In genomic region chr4:67680568-67681222, GRCh38 we compare ENCODE assay signal across 13 cellular contexts. TPM values are rescaled to one million over a fixed set of nuclear protein-coding genes. Genes with fewer than 3 reads are reported as not detected.
DNase-seq lines count a peak whose midpoint lies in the region; ATAC-seq and TF ChIP-seq lines count a peak whose summit lies in the region.
"Had no signal": no experiment of that assay in that cellular context is flagged by ENCODE, and none has a peak within 500 bp of the region (broad histone marks: within the 10 kb centered on the region; RNA-seq: fewer than 3 reads in every experiment).

No MANE protein-coding gene starts in this region.

- H3K36me3 Mint-ChIP-seq in activated naive CD4-positive, alpha-beta T cell treated with anti-CD3 and anti-CD28 coated beads, Interleukin-2, amount 50 U/mL, for 72 hours: peaks cover 9 to 22% of the 10 kb centered on the region in 2 donors
- H3K36me3 Mint-ChIP-seq in stimulated activated naive B cell treated with anti-CD40 and anti-IgM and Interleukin-4, amounts not matched to agents 10 μg/mL and 1 μg/mL and 100 μg/mL, for 72 hours: peaks cover 14 to 33% of the 10 kb centered on the region in 2 donors
- peaks cover 5% of the 10 kb centered on the region for H3K36me3 Mint-ChIP-seq in T-helper 17 cell (ENCODE audit: low read depth)

- peaks cover 5 to 6% of the 10 kb centered on the region in 2 donors for H3K4me1 Mint-ChIP-seq in stimulated activated naive B cell treated with anti-CD40 and anti-IgM and Interleukin-4, amounts not matched to agents 10 μg/mL and 1 μg/mL and 100 μg/mL, for 72 hours
- peaks cover 4% of the 10 kb centered on the region for H3K4me1 Mint-ChIP-seq in T-helper 17 cell

- no peak overlapping the region for H3K4me2 ChIP-seq in hepatocyte

- H3K27ac ChIP-seq in hepatocyte: peak overlapping the region; percentile 4
- H3K27ac ChIP-seq: transverse colon had no signal

- no peak for TF ChIP-seq CTCF in hepatocyte (IDR thresholded peaks at IDR 0.05; ENCODE audit: poor library complexity)

- no peak for DNase-seq in activated naive CD4-positive, alpha-beta T cell treated with anti-CD3 and anti-CD28 coated beads, Interleukin-2, amount 50 U/mL, for 72 hours (ENCODE audit: low spot score in 2 of 2)
- no peak for DNase-seq in activated naive CD4-positive, alpha-beta T cell (lab: John Stamatoyannopoulos, UW)
- DNase-seq in adipocyte (ENCODE audit: low read depth): peak; percentile 19
- peak; percentile 11 for DNase-seq in hepatocyte (ENCODE audit: low spot score)
- no peak for DNase-seq in stimulated activated naive B cell treated with anti-CD40 and anti-IgM and Interleukin-4, amounts not matched to agents 10 μg/mL and 1 μg/mL and 100 μg/mL, for 72 hours
- no peak for DNase-seq in T-helper 17 cell
- no peak for DNase-seq in mucosa of gallbladder (ENCODE audit: low spot score)
- DNase-seq: DMS 273 treated with DMSO at 0.1 percent for 48 hours, NCI-H1048, NCI-H345, transverse colon had no signal

- WGBS in hepatocyte (ENCODE audit: low lambda C conversion rate, missing lambda C conversion rate): 96% methylated on average over 2 of the region's 2 CpGs

- H3K9me2 ChIP-seq in hepatocyte (replicated peaks; ENCODE audit: insufficient read depth): no peaks in the 10 kb centered on the region

- H3K27me3 ChIP-seq in adipocyte (replicated peaks; ENCODE audit: control insufficient read depth, insufficient read depth, low read length): no peaks in the 10 kb centered on the region
- no peaks in the 10 kb centered on the region for H3K27me3 ChIP-seq in hepatocyte
- H3K27me3 ChIP-seq: transverse colon had no signal

- no peaks in the 10 kb centered on the region for H3K27me3 Mint-ChIP-seq in stimulated activated naive B cell treated with anti-CD40 and anti-IgM and Interleukin-4, amounts not matched to agents 10 μg/mL and 1 μg/mL and 100 μg/mL, for 72 hours
- H3K27me3 Mint-ChIP-seq in T-helper 17 cell: no peaks in the 10 kb centered on the region

- H4K20me1 ChIP-seq in hepatocyte (ENCODE audit: insufficient read depth, poor library complexity, severe bottlenecking): no peaks in the 10 kb centered on the region

- no peak overlapping the region for H3K4me3 Mint-ChIP-seq in stimulated activated naive B cell treated with anti-CD40 and anti-IgM and Interleukin-4, amounts not matched to agents 10 μg/mL and 1 μg/mL and 100 μg/mL, for 72 hours
- H3K4me3 Mint-ChIP-seq in T-helper 17 cell: no peak overlapping the region
- H3K4me3 Mint-ChIP-seq: activated T-helper 1 cell treated with anti-CD3 and anti-CD28 coated beads, Interleukin-12 subunit alpha, Interleukin-12 subunit beta, Interleukin-2, Interleukin-4 antibody, amounts not matched to agents 30 ng/mL and 10 ng/mL and 1 ng/mL, durations not matched to agents 14 hours and 24 hours and 36 hours had no signal

- H3K36me3 ChIP-seq in adipocyte (ENCODE audit: control insufficient read depth, insufficient read depth, low read length, severe bottlenecking) (peaks cover 32% of the 10 kb centered on the region), hepatocyte (replicated peaks; ENCODE audit: insufficient read depth, low read depth) (no peaks in the 10 kb centered on the region)

- peak; percentile 35 to 54 for ATAC-seq in activated naive CD4-positive, alpha-beta T cell treated with anti-CD3 and anti-CD28 coated beads, Interleukin-2, amount 50 U/mL, for 72 hours
- ATAC-seq in stimulated activated naive B cell treated with anti-CD40 and anti-IgM and Interleukin-4, amounts not matched to agents 10 μg/mL and 1 μg/mL and 100 μg/mL, for 72 hours (replicated peaks): no peak
- ATAC-seq in GM18861 (IDR thresholded peaks at IDR 0.05; ENCODE audit: unreplicated experiment) (no peak), T-helper 17 cell (no peak)

- H3K4me1 ChIP-seq in adipocyte (ENCODE audit: control insufficient read depth, insufficient read depth, low read length) (no peaks in the 10 kb centered on the region), hepatocyte (ENCODE audit: insufficient read depth) (no peaks in the 10 kb centered on the region)
- H3K4me1 ChIP-seq: transverse colon had no signal

- H3K9me3 Mint-ChIP-seq in activated naive CD4-positive, alpha-beta T cell treated with anti-CD3 and anti-CD28 coated beads, Interleukin-2, amount 50 U/mL, for 72 hours: no peaks in the 10 kb centered on the region
- no peaks in the 10 kb centered on the region for H3K9me3 Mint-ChIP-seq in stimulated activated naive B cell treated with anti-CD40 and anti-IgM and Interleukin-4, amounts not matched to agents 10 μg/mL and 1 μg/mL and 100 μg/mL, for 72 hours
- H3K9me3 Mint-ChIP-seq: activated T-helper 1 cell treated with anti-CD3 and anti-CD28 coated beads, Interleukin-12 subunit alpha, Interleukin-12 subunit beta, Interleukin-2, Interleukin-4 antibody, amounts not matched to agents 30 ng/mL and 10 ng/mL and 1 ng/mL, durations not matched to agents 14 hours and 24 hours and 36 hours had no signal

- H3K4me3 ChIP-seq in adipocyte (ENCODE audit: low read length) (no peak overlapping the region), hepatocyte (no peak overlapping the region)
- H3K4me3 ChIP-seq: transverse colon had no signal

- H3K9me3 ChIP-seq in adipocyte (ENCODE audit: control insufficient read depth, low read length) (no peaks in the 10 kb centered on the region), hepatocyte (ENCODE audit: low read depth) (no peaks in the 10 kb centered on the region), T-helper 17 cell (ENCODE audit: control insufficient read depth, low read length, poor library complexity, severe bottlenecking) (no peaks in the 10 kb centered on the region)
- H3K9me3 ChIP-seq: transverse colon had no signal

- no peak overlapping the region for H2AFZ ChIP-seq in hepatocyte

- no peak overlapping the region for H3K27ac Mint-ChIP-seq in activated naive CD4-positive, alpha-beta T cell treated with anti-CD3 and anti-CD28 coated beads, Interleukin-2, amount 50 U/mL, for 72 hours
- peak overlapping the region; percentile 7 for H3K27ac Mint-ChIP-seq in stimulated activated naive B cell treated with anti-CD40 and anti-IgM and Interleukin-4, amounts not matched to agents 10 μg/mL and 1 μg/mL and 100 μg/mL, for 72 hours
- H3K27ac Mint-ChIP-seq in T-helper 17 cell: no peak overlapping the region
- H3K27ac Mint-ChIP-seq: activated T-helper 1 cell treated with anti-CD3 and anti-CD28 coated beads, Interleukin-12 subunit alpha, Interleukin-12 subunit beta, Interleukin-2, Interleukin-4 antibody, amounts not matched to agents 30 ng/mL and 10 ng/mL and 1 ng/mL, durations not matched to agents 14 hours and 24 hours and 36 hours had no signal

- H3K79me2 ChIP-seq in hepatocyte: peaks cover 5% of the 10 kb centered on the region

- no peak overlapping the region for H3K9ac ChIP-seq in adipocyte (ENCODE audit: low read length)

RNA-seq across cellular contexts. Expression of gene UBA6, which starts 20.3 kb away (rescaled TPM):
- total RNA-seq in activated naive CD4-positive, alpha-beta T cell treated with anti-CD3 and anti-CD28 coated beads, Interleukin-2, amount 50 U/mL, for 72 hours: 10 to 100 TPM; 90.0 to 94.6 TPM
- total RNA-seq in hepatocyte (96.1 and 123 TPM in 2 replicates), T-helper 17 cell (10 to 100 TPM; 43.7 to 54.8 TPM), mucosa of gallbladder (38.0 TPM)
- 13.3 and 15.8 TPM in 2 replicates for polyA plus RNA-seq in hepatocyte

Comparison
In these comparisons a context has a peak if more than half of its experiments do, and no peak if none do; other contexts are left out.
1. ATAC-seq: peak in activated naive CD4-positive, alpha-beta T cell treated with anti-CD3 and anti-CD28 coated beads, Interleukin-2, amount 50 U/mL, for 72 hours (2 of 2); none in stimulated activated naive B cell treated with anti-CD40 and anti-IgM and Interleukin-4, amounts not matched to agents 10 μg/mL and 1 μg/mL and 100 μg/mL, for 72 hours (0 of 2), GM18861 (single experiment) and T-helper 17 cell (single experiment).
2. DNase-seq: peak in adipocyte (single experiment) and hepatocyte (single experiment); none in activated naive CD4-positive, alpha-beta T cell treated with anti-CD3 and anti-CD28 coated beads, Interleukin-2, amount 50 U/mL, for 72 hours (0 of 2), activated naive CD4-positive, alpha-beta T cell (0 of 4), stimulated activated naive B cell treated with anti-CD40 and anti-IgM and Interleukin-4, amounts not matched to agents 10 μg/mL and 1 μg/mL and 100 μg/mL, for 72 hours (single experiment), T-helper 17 cell (0 of 3) and mucosa of gallbladder (single experiment).